Comparison of ENCODE assay signal across 15 cellular contexts in the genomic region with DNA sequence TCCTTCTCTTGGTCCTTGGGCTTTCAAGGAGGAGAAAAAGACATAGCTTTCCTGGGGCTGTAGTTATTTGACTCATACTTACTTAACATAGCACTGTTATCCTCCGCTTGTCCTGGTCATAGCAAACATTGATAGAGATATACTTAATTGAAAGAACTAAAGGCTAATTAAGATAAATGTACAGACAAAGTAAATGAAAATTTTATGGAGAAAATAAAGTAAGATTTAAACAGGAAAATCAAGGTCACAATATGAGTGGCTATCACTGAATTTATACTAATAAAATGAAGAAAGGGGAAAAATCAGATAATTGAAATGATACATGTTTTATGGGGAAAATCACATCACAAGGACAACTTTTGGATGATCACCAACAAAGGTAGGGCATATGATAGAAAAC.
DNase-seq lines count a peak whose midpoint lies in the region; ATAC-seq and TF ChIP-seq lines count a peak whose summit lies in the region.
"Had no signal": no experiment of that assay in that cellular context is flagged by ENCODE, and none has a peak within 500 bp of the region (broad histone marks: within the 10 kb centered on the region; RNA-seq: fewer than 3 reads in every experiment).

No MANE protein-coding gene starts in this region.

- TF ChIP-seq EP300 in SK-N-SH (IDR thresholded peaks at IDR 0.05; ENCODE audit: borderline replicate concordance in 1 of 2, low read depth in 1 of 2, low read length in 1 of 2) = no peak

- ATAC-seq in SK-N-SH treated with all-trans-retinoic acid at 6 μM for 48 hours = no peak
- ATAC-seq in GM19463 (IDR thresholded peaks at IDR 0.05; ENCODE audit: unreplicated experiment) = no peak
- no peak for ATAC-seq in GM21423 (IDR thresholded peaks at IDR 0.05; ENCODE audit: unreplicated experiment)
- ATAC-seq: CD8-positive, alpha-beta T cell had no signal

- 23% methylated on average over 1 of the region's 1 CpG for WGBS in SK-N-SH (ENCODE audit: low lambda C conversion rate)

- H3K4me3 ChIP-seq in SK-N-SH (ENCODE audit: low read depth in 2 of 2, low read length in 1 of 2) = no peak overlapping the region
- H3K4me3 ChIP-seq: BLaER1 treated with 17β-estradiol and CSF1 and Interleukin-3, amounts not matched to agents 10 nM and 100 nM had no signal

- H3K27ac ChIP-seq in SK-N-SH (ENCODE audit: low read depth in 2 of 2, low read length in 1 of 2) = no peak overlapping the region
- H3K27ac ChIP-seq: BLaER1 treated with 17β-estradiol and CSF1 and Interleukin-3, amounts not matched to agents 10 nM and 100 nM; C4-2B had no signal

- no peak for DNase-seq in SK-N-SH
- DNase-seq in myocyte (ENCODE audit: low read depth) = peak; percentile 33
- no peak for DNase-seq in LoVo (ENCODE audit: low spot score)
- DNase-seq: 8988T; AML-193; Caco-2; Calu3; CD4-positive, alpha-beta T cell; CD8-positive, alpha-beta T cell; GF-D8 had no signal

- H2AFZ ChIP-seq in SK-N-SH (ENCODE audit: low read depth) = no peak overlapping the region

- no peaks in the 10 kb centered on the region for H3K27me3 ChIP-seq in SK-N-SH (ENCODE audit: insufficient read depth)
- H3K27me3 ChIP-seq: BLaER1 treated with 17β-estradiol and CSF1 and Interleukin-3, amounts not matched to agents 10 nM and 100 nM had no signal

- H3K9ac ChIP-seq in SK-N-SH = no peak overlapping the region
- H3K9ac ChIP-seq: BLaER1 treated with 17β-estradiol and CSF1 and Interleukin-3, amounts not matched to agents 10 nM and 100 nM had no signal

- H3K79me2 ChIP-seq in SK-N-SH (ENCODE audit: insufficient read depth) = no peaks in the 10 kb centered on the region

- no peaks in the 10 kb centered on the region for H4K20me1 ChIP-seq in SK-N-SH (ENCODE audit: insufficient read depth)
- H4K20me1 ChIP-seq: BLaER1 treated with 17β-estradiol and CSF1 and Interleukin-3, amounts not matched to agents 10 nM and 100 nM had no signal

- CTCF ChIA-PET in SK-N-SH (lab: Yijun Ruan, JAX) = interaction anchor here (0.6 to 2.4 kb wide), 2 partner anchors 9 to 10 kb away, joined by 3 to 10 read pairs; no protein-coding TSS in a partner anchor

- H3K9me2 ChIP-seq in SK-N-SH = no peaks in the 10 kb centered on the region

- no peaks in the 10 kb centered on the region for H3K36me3 ChIP-seq in SK-N-SH (replicated peaks in 1 of 2; ENCODE audit: control insufficient read depth in 1 of 2, insufficient read depth in 2 of 2, low read length in 1 of 2)
- H3K36me3 ChIP-seq: BLaER1 treated with 17β-estradiol and CSF1 and Interleukin-3, amounts not matched to agents 10 nM and 100 nM had no signal

- TF ChIP-seq RAD21 in SK-N-SH (IDR thresholded peaks at IDR 0.05; ENCODE audit: low read length) = no peak

- no peak overlapping the region for H3K4me2 ChIP-seq in SK-N-SH
- H3K4me2 ChIP-seq: BLaER1 treated with 17β-estradiol and CSF1 and Interleukin-3, amounts not matched to agents 10 nM and 100 nM had no signal

- POLR2A ChIA-PET in SK-N-SH (lab: Yijun Ruan, JAX) = no interaction called here

- no peak for TF ChIP-seq CTCF in SK-N-SH (IDR thresholded peaks at IDR 0.05)

- no peaks in the 10 kb centered on the region for H3F3A ChIP-seq in SK-N-SH (replicated peaks; ENCODE audit: insufficient read depth)

- H3K4me1 ChIP-seq in SK-N-SH (ENCODE audit: control insufficient read depth in 1 of 2, insufficient read depth in 2 of 2, low read depth in 1 of 2, low read length in 1 of 2) = no peaks in the 10 kb centered on the region; a peak in 1 of 4 replicates
- H3K4me1 ChIP-seq: BLaER1 treated with 17β-estradiol and CSF1 and Interleukin-3, amounts not matched to agents 10 nM and 100 nM; Caco-2 had no signal

- no peaks in the 10 kb centered on the region for H3K9me3 ChIP-seq in SK-N-SH
- H3K9me3 ChIP-seq: BLaER1 treated with 17β-estradiol and CSF1 and Interleukin-3, amounts not matched to agents 10 nM and 100 nM; Caco-2 had no signal

TF ChIP-seq in SK-N-SH, 30 proteins besides CTCF, POLR2A, EP300 and RAD21:
- TF ChIP-seq GATA2 (CRISPR knock-in tag; IDR thresholded peaks at IDR 0.05) = peak; percentile 64
- no peak for TF ChIP-seq MEF2A (IDR thresholded peaks at IDR 0.05; ENCODE audit: borderline replicate concordance, low read depth)

TF ChIP-seq in SK-N-SH treated with all-trans-retinoic acid at 6 μM for 48 hours, 23 proteins besides CTCF, POLR2A, EP300 and RAD21:
- TF ChIP-seq TCF4 (CRISPR knock-in tag; IDR thresholded peaks at IDR 0.05; ENCODE audit: borderline replicate concordance) (no peak), ZNF565 (CRISPR knock-in tag; conservative IDR thresholded peaks at IDR 0.05; ENCODE audit: low read depth) (no peak), ZC3H10 (CRISPR knock-in tag; IDR thresholded peaks at IDR 0.05) (no peak), ISL1 (CRISPR knock-in tag; IDR thresholded peaks at IDR 0.05) (peak; percentile 52; the same call in 1 of the 2 replicates), ZNF70 (CRISPR knock-in tag; IDR thresholded peaks at IDR 0.05) (no peak), PPARA (CRISPR knock-in tag; IDR thresholded peaks at IDR 0.05; ENCODE audit: borderline replicate concordance) (no peak), BACH2 (CRISPR knock-in tag; IDR thresholded peaks at IDR 0.05; ENCODE audit: borderline replicate concordance) (no peak), GLIS3 (CRISPR knock-in tag; IDR thresholded peaks at IDR 0.05) (no peak), ESRRG (CRISPR knock-in tag; IDR thresholded peaks at IDR 0.05) (no peak), ZFP30 (CRISPR knock-in tag; IDR thresholded peaks at IDR 0.05) (0 out of 2 replicates have a peak, but pooled peaks have one; percentile 19)
- TF ChIP-seq, protein P1, sequence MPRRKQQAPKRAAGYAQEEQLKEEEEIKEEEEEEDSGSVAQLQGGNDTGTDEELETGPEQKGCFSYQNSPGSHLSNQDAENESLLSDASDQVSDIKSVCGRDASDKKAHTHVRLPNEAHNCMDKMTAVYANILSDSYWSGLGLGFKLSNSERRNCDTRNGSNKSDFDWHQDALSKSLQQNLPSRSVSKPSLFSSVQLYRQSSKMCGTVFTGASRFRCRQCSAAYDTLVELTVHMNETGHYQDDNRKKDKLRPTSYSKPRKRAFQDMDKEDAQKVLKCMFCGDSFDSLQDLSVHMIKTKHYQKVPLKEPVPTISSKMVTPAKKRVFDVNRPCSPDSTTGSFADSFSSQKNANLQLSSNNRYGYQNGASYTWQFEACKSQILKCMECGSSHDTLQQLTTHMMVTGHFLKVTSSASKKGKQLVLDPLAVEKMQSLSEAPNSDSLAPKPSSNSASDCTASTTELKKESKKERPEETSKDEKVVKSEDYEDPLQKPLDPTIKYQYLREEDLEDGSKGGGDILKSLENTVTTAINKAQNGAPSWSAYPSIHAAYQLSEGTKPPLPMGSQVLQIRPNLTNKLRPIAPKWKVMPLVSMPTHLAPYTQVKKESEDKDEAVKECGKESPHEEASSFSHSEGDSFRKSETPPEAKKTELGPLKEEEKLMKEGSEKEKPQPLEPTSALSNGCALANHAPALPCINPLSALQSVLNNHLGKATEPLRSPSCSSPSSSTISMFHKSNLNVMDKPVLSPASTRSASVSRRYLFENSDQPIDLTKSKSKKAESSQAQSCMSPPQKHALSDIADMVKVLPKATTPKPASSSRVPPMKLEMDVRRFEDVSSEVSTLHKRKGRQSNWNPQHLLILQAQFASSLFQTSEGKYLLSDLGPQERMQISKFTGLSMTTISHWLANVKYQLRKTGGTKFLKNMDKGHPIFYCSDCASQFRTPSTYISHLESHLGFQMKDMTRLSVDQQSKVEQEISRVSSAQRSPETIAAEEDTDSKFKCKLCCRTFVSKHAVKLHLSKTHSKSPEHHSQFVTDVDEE (CRISPR knock-in tag; IDR thresholded peaks at IDR 0.05) = no peak
- TF ChIP-seq, protein P2, sequence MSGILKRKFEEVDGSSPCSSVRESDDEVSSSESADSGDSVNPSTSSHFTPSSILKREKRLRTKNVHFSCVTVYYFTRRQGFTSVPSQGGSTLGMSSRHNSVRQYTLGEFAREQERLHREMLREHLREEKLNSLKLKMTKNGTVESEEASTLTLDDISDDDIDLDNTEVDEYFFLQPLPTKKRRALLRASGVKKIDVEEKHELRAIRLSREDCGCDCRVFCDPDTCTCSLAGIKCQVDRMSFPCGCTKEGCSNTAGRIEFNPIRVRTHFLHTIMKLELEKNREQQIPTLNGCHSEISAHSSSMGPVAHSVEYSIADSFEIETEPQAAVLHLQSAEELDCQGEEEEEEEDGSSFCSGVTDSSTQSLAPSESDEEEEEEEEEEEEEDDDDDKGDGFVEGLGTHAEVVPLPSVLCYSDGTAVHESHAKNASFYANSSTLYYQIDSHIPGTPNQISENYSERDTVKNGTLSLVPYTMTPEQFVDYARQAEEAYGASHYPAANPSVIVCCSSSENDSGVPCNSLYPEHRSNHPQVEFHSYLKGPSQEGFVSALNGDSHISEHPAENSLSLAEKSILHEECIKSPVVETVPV (CRISPR knock-in tag; IDR thresholded peaks at IDR 0.05) = no peak
